Comparison of ENCODE assay signal across 28 cellular contexts in genomic region chr1:192968323-192968722, GRCh38.
"Had no signal": no experiment of that assay in that cellular context is flagged by ENCODE, and none has a peak within 500 bp of the region (broad histone marks: within the 10 kb centered on the region; RNA-seq: fewer than 3 reads in every experiment).

No MANE protein-coding gene starts in this region.

- H3K4me3 ChIP-seq: MG63, SJCRH30 had no signal

- H3K4me1 ChIP-seq: SJCRH30 had no signal

- H3K27ac ChIP-seq: KMS-11, RWPE1, SJCRH30, VCaP had no signal

- H3K9me3 ChIP-seq: MG63, SJCRH30, SK-N-SH had no signal

- H3K9ac ChIP-seq: KMS-11, SK-N-SH had no signal

- ATAC-seq: activated naive CD4-positive, alpha-beta T cell treated with anti-CD3 and anti-CD28 coated beads, Interleukin-2, amount 50 U/mL, for 72 hours; activated naive CD8-positive, alpha-beta T cell treated with anti-CD3 and anti-CD28 coated beads, Interleukin-2, amount 50 U/mL, for 24 hours; activated T-cell treated with anti-CD3 and anti-CD28 coated beads, Interleukin-2, amount 50 U/mL, for 4 hours; Panc1 had no signal

- DNase-seq: activated CD4-positive, alpha-beta memory T cell treated with anti-CD3 and anti-CD28 coated beads for 36 hours; activated CD4-positive, alpha-beta T cell treated with anti-CD3 and anti-CD28 coated beads, Interleukin-2, amount 10 ng/mL, durations not matched to agents 7 days and 5 days; activated CD4-positive, CD25-positive, alpha-beta regulatory T cell; activated CD8-positive, alpha-beta memory T cell treated with anti-CD3 and anti-CD28 coated beads for 24 hours; activated effector memory CD4-positive, alpha-beta T cell treated with anti-CD3 and anti-CD28 coated beads, Interleukin-2, amount 50 U/mL, for 16 hours; activated naive CD4-positive, alpha-beta T cell treated with Interleukin-2 at 50 U/mL for 16 hours; activated naive CD8-positive, alpha-beta T cell treated with anti-CD3 and anti-CD28 coated beads, Interleukin-2, amount 50 U/mL, for 24 hours; activated T-cell treated with anti-CD3 and anti-CD28 coated beads, Interleukin-2, amount 50 U/mL, for 4 hours; amniotic stem cell; MG63; NCI-H1105; NCI-H1436; NCI-H1694 treated with DMSO at 0.1 percent for 48 hours; NCI-H2029 treated with DMSO at 0.1 percent for 48 hours; NCI-H345; NCI-H510A; NCI-H526 treated with DMSO at 0.1 percent for 48 hours; NCI-H82; Right ventricle myocardium superior; SJCRH30; SK-N-SH; T-helper 1 cell had no signal

- H3K36me3 ChIP-seq: MG63, SJCRH30 had no signal

- H3K9me2 ChIP-seq: SK-N-SH had no signal

- H3K27me3 ChIP-seq: MG63, SJCRH30 had no signal

- FAIRE-seq: astrocyte had no signal

- H3K4me2 ChIP-seq: KMS-11, SK-N-SH had no signal
